ENCODE assay signal across 14 cellular contexts in the genomic region with DNA sequence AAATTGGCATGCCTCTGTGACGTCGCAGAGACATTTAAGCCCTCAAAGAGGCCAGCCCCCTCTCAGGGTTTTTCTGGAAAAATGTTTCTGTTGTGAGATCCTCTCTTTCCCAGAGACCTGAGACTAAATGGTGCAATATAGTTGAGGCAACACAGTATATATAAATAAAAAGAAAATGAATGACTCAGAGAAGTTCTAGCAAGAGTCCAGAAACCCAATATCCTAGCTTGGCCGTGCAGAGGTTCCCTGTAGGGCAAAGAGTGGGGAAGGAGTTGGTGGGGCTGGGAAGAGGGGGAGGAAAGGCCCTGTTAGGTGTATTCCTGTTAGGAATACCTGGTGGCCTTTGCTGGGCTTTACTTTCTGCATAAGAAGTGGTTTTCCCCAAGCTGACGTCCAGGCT.
"Had no signal": no experiment of that assay in that cellular context is flagged by ENCODE, and none has a peak within 500 bp of the region (broad histone marks: within the 10 kb centered on the region; RNA-seq: fewer than 3 reads in every experiment).

No MANE protein-coding gene starts in this region.

- H3K4me1 ChIP-seq: pancreas had no signal

- DNase-seq: activated CD4-positive, alpha-beta T cell treated with anti-CD3 and anti-CD28 coated beads, Interleukin-2, amount 10 ng/mL, durations not matched to agents 7 days and 5 days; activated CD8-positive, alpha-beta memory T cell treated with anti-CD3 and anti-CD28 coated beads, Interleukin-2, amount 50 U/mL, for 48 hours; activated naive CD8-positive, alpha-beta T cell treated with anti-CD3 and anti-CD28 coated beads for 36 hours; anterior cingulate cortex; esophagus squamous epithelium; foreskin melanocyte; kidney glomerular epithelial cell; left ventricle myocardium superior; pancreas; stimulated activated CD4-positive, alpha-beta T cell treated with anti-CD3 and anti-CD28 coated beads, Interleukin-2, amount 100 ng/mL, for 48 hours; stimulated activated naive B cell treated with anti-CD40 and anti-IgM and Interleukin-4, amounts not matched to agents 10 μg/mL and 1 μg/mL and 100 μg/mL, for 72 hours had no signal

- H3K27me3 Mint-ChIP-seq: activated naive CD8-positive, alpha-beta T cell treated with anti-CD3 and anti-CD28 coated beads for 36 hours; stimulated activated naive B cell treated with anti-CD40 and anti-IgM and Interleukin-4, amounts not matched to agents 10 μg/mL and 1 μg/mL and 100 μg/mL, for 72 hours had no signal

- H3K9me3 Mint-ChIP-seq: activated CD4-positive, alpha-beta T cell treated with anti-CD3 and anti-CD28 coated beads, Interleukin-2, amount 10 ng/mL, durations not matched to agents 7 days and 5 days; activated naive CD8-positive, alpha-beta T cell treated with anti-CD3 and anti-CD28 coated beads for 36 hours; activated T-helper 1 cell treated with anti-CD3 and anti-CD28 coated beads, Interleukin-12 subunit alpha, Interleukin-12 subunit beta, Interleukin-2, Interleukin-4 antibody, amounts not matched to agents 30 ng/mL and 10 ng/mL and 1 ng/mL, durations not matched to agents 14 hours and 24 hours and 36 hours; T-helper 2 cell treated with Interferon-gamma antibody and Interleukin-4, amounts not matched to agents 5 μg/mL and 100 μg/mL, for 36 hours had no signal

- H3K4me3 Mint-ChIP-seq: activated CD4-positive, alpha-beta T cell treated with anti-CD3 and anti-CD28 coated beads, Interleukin-2, amount 10 ng/mL, durations not matched to agents 7 days and 5 days; activated naive CD8-positive, alpha-beta T cell treated with anti-CD3 and anti-CD28 coated beads for 36 hours; activated T-helper 1 cell treated with anti-CD3 and anti-CD28 coated beads, Interleukin-12 subunit alpha, Interleukin-12 subunit beta, Interleukin-2, Interleukin-4 antibody, amounts not matched to agents 30 ng/mL and 10 ng/mL and 1 ng/mL, durations not matched to agents 14 hours and 24 hours and 36 hours; stimulated activated naive B cell treated with anti-CD40 and anti-IgM and Interleukin-4, amounts not matched to agents 10 μg/mL and 1 μg/mL and 100 μg/mL, for 72 hours; T-helper 2 cell treated with Interferon-gamma antibody and Interleukin-4, amounts not matched to agents 5 μg/mL and 100 μg/mL, for 36 hours had no signal

- H3K27ac ChIP-seq: pancreas had no signal

- H3K27me3 ChIP-seq: esophagus squamous epithelium, pancreas, tibial nerve had no signal

- H3K36me3 ChIP-seq: esophagus squamous epithelium, pancreas, tibial nerve had no signal

- H3K9me3 ChIP-seq: esophagus squamous epithelium, pancreas, tibial nerve had no signal

- H3K36me3 Mint-ChIP-seq: activated naive CD8-positive, alpha-beta T cell treated with anti-CD3 and anti-CD28 coated beads for 36 hours had no signal

- ATAC-seq: left ventricle myocardium superior; pancreas; stimulated activated naive B cell treated with anti-CD40 and anti-IgM and Interleukin-4, amounts not matched to agents 10 μg/mL and 1 μg/mL and 100 μg/mL, for 72 hours had no signal

- H3K4me3 ChIP-seq: esophagus squamous epithelium, pancreas, tibial nerve had no signal
